Comparison of ENCODE assay signal across 5 cellular contexts in genomic region chr9:38580112-38580511, GRCh38. TPM values are rescaled to one million over a fixed set of nuclear protein-coding genes. Genes with fewer than 3 reads are reported as not detected.
"Had no signal": no experiment of that assay in that cellular context is flagged by ENCODE, and none has a peak within 500 bp of the region (broad histone marks: within the 10 kb centered on the region; RNA-seq: fewer than 3 reads in every experiment).

No MANE protein-coding gene starts in this region.

RNA-seq across cellular contexts. Expression of gene ANKRD18A, which starts 40.3 kb away (rescaled TPM):
- total RNA-seq: lung microvascular endothelial cell, mesenteric fat pad, osteoblast, smooth muscle cell had no signal
- polyA plus RNA-seq: immature natural killer cell, smooth muscle cell had no signal
